Comparison of ENCODE assay signal across 1 cellular context in the genomic region with DNA sequence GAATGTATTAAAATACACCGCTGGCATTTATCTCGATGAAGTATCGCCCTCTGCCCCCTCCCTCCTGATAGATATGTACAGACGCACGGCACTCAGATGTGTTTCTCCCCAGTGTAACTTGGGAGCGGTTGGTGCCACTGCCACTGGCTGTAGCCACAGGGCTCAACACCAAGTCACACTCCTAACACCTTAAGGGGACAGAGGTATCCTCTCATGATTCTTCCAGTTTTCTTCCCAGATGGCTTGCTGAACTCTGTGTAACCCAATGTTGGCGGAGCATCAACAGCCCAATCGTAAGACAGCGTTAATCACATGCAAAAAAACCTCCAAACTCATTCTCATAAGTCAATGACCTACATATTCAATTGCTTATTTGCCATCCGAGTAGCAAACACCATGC.
TF ChIP-seq lines count a peak whose summit lies in the region.

No MANE protein-coding gene starts in this region.

TF ChIP-seq in WTC11, 78 proteins besides CTCF, POLR2A, EP300 and RAD21 (continued from another document):
- TF ChIP-seq, protein P1, sequence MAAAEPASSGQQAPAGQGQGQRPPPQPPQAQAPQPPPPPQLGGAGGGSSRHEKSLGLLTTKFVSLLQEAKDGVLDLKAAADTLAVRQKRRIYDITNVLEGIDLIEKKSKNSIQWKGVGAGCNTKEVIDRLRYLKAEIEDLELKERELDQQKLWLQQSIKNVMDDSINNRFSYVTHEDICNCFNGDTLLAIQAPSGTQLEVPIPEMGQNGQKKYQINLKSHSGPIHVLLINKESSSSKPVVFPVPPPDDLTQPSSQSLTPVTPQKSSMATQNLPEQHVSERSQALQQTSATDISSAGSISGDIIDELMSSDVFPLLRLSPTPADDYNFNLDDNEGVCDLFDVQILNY (CRISPR knock-in tag; IDR thresholded peaks at IDR 0.05): no peak
- no peak for TF ChIP-seq GTF2I (CRISPR knock-in tag; conservative IDR thresholded peaks at IDR 0.05)
- TF ChIP-seq, protein P2, sequence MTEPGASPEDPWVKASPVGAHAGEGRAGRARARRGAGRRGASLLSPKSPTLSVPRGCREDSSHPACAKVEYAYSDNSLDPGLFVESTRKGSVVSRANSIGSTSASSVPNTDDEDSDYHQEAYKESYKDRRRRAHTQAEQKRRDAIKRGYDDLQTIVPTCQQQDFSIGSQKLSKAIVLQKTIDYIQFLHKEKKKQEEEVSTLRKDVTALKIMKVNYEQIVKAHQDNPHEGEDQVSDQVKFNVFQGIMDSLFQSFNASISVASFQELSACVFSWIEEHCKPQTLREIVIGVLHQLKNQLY (CRISPR knock-in tag; IDR thresholded peaks at IDR 0.05): no peak
- TF ChIP-seq ELF4 (CRISPR knock-in tag; IDR thresholded peaks at IDR 0.05; ENCODE audit: low read depth): no peak
- TF ChIP-seq, protein P3, sequence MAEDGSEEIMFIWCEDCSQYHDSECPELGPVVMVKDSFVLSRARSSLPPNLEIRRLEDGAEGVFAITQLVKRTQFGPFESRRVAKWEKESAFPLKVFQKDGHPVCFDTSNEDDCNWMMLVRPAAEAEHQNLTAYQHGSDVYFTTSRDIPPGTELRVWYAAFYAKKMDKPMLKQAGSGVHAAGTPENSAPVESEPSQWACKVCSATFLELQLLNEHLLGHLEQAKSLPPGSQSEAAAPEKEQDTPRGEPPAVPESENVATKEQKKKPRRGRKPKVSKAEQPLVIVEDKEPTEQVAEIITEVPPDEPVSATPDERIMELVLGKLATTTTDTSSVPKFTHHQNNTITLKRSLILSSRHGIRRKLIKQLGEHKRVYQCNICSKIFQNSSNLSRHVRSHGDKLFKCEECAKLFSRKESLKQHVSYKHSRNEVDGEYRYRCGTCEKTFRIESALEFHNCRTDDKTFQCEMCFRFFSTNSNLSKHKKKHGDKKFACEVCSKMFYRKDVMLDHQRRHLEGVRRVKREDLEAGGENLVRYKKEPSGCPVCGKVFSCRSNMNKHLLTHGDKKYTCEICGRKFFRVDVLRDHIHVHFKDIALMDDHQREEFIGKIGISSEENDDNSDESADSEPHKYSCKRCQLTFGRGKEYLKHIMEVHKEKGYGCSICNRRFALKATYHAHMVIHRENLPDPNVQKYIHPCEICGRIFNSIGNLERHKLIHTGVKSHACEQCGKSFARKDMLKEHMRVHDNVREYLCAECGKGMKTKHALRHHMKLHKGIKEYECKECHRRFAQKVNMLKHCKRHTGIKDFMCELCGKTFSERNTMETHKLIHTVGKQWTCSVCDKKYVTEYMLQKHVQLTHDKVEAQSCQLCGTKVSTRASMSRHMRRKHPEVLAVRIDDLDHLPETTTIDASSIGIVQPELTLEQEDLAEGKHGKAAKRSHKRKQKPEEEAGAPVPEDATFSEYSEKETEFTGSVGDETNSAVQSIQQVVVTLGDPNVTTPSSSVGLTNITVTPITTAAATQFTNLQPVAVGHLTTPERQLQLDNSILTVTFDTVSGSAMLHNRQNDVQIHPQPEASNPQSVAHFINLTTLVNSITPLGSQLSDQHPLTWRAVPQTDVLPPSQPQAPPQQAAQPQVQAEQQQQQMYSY (CRISPR knock-in tag; IDR thresholded peaks at IDR 0.05): no peak
- no peak for TF ChIP-seq EMX1 (CRISPR knock-in tag; IDR thresholded peaks at IDR 0.05)
- no peak for TF ChIP-seq SMAD4 (CRISPR knock-in tag; IDR thresholded peaks at IDR 0.05)
- TF ChIP-seq RELA (CRISPR knock-in tag; IDR thresholded peaks at IDR 0.05; ENCODE audit: borderline replicate concordance): no peak
- TF ChIP-seq, protein P4, sequence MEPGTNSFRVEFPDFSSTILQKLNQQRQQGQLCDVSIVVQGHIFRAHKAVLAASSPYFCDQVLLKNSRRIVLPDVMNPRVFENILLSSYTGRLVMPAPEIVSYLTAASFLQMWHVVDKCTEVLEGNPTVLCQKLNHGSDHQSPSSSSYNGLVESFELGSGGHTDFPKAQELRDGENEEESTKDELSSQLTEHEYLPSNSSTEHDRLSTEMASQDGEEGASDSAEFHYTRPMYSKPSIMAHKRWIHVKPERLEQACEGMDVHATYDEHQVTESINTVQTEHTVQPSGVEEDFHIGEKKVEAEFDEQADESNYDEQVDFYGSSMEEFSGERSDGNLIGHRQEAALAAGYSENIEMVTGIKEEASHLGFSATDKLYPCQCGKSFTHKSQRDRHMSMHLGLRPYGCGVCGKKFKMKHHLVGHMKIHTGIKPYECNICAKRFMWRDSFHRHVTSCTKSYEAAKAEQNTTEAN (CRISPR knock-in tag; IDR thresholded peaks at IDR 0.05): no peak
- TF ChIP-seq, protein P5, sequence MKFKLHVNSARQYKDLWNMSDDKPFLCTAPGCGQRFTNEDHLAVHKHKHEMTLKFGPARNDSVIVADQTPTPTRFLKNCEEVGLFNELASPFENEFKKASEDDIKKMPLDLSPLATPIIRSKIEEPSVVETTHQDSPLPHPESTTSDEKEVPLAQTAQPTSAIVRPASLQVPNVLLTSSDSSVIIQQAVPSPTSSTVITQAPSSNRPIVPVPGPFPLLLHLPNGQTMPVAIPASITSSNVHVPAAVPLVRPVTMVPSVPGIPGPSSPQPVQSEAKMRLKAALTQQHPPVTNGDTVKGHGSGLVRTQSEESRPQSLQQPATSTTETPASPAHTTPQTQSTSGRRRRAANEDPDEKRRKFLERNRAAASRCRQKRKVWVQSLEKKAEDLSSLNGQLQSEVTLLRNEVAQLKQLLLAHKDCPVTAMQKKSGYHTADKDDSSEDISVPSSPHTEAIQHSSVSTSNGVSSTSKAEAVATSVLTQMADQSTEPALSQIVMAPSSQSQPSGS (CRISPR knock-in tag; IDR thresholded peaks at IDR 0.05; ENCODE audit: borderline replicate concordance, low read depth): no peak
- no peak for TF ChIP-seq CBFB (CRISPR knock-in tag; IDR thresholded peaks at IDR 0.05; ENCODE audit: low read depth)
- TF ChIP-seq TEAD1 (CRISPR knock-in tag; IDR thresholded peaks at IDR 0.05): no peak
- no peak for TF ChIP-seq OVOL2 (CRISPR knock-in tag; IDR thresholded peaks at IDR 0.05; ENCODE audit: borderline replicate concordance)
- TF ChIP-seq, protein P6, sequence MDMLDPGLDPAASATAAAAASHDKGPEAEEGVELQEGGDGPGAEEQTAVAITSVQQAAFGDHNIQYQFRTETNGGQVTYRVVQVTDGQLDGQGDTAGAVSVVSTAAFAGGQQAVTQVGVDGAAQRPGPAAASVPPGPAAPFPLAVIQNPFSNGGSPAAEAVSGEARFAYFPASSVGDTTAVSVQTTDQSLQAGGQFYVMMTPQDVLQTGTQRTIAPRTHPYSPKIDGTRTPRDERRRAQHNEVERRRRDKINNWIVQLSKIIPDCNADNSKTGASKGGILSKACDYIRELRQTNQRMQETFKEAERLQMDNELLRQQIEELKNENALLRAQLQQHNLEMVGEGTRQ (CRISPR knock-in tag; IDR thresholded peaks at IDR 0.05): no peak
- TF ChIP-seq, protein P7, sequence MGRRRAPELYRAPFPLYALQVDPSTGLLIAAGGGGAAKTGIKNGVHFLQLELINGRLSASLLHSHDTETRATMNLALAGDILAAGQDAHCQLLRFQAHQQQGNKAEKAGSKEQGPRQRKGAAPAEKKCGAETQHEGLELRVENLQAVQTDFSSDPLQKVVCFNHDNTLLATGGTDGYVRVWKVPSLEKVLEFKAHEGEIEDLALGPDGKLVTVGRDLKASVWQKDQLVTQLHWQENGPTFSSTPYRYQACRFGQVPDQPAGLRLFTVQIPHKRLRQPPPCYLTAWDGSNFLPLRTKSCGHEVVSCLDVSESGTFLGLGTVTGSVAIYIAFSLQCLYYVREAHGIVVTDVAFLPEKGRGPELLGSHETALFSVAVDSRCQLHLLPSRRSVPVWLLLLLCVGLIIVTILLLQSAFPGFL (CRISPR knock-in tag; IDR thresholded peaks at IDR 0.05; ENCODE audit: borderline replicate concordance): no peak
